Comparison of ENCODE assay signal across 16 cellular contexts in genomic region chr9:19431361-19432171, GRCh38. TPM values are rescaled to one million over a fixed set of nuclear protein-coding genes. Genes with fewer than 3 reads are reported as not detected.
DNase-seq lines count a peak whose midpoint lies in the region; ATAC-seq and TF ChIP-seq lines count a peak whose summit lies in the region.
"Had no signal": no experiment of that assay in that cellular context is flagged by ENCODE, and none has a peak within 500 bp of the region (broad histone marks: within the 10 kb centered on the region; RNA-seq: fewer than 3 reads in every experiment).

No MANE protein-coding gene starts in this region.

- no peak overlapping the region for H3K4me2 ChIP-seq in trophoblast cell (ENCODE audit: low read length)

- no peak overlapping the region for H3K18ac ChIP-seq in trophoblast cell (ENCODE audit: low read length)

- DNase-seq in Right ventricle myocardium inferior (ENCODE audit: missing footprints) (peak; percentile 89), cardiac septum (ENCODE audit: low spot score) (no peak), right atrium auricular region (ENCODE audit: low spot score) (peak; percentile 88), trophoblast cell (peak; percentile 75), aorta (peak; percentile 82 to 84), SJCRH30 (no peak)
- DNase-seq: activated CD8-positive, alpha-beta memory T cell treated with anti-CD3 and anti-CD28 coated beads, Interleukin-2, amount 50 U/mL, for 4 hours; CD4-positive, alpha-beta T cell; DND-41; H9; NCI-H524; posterior cingulate gyrus; T-helper 17 cell had no signal

- H3K9ac ChIP-seq in trophoblast cell (ENCODE audit: low read length), result no peak overlapping the region

- no peak for TF ChIP-seq CTCF in right atrium auricular region (IDR thresholded peaks at IDR 0.05)

- H3K9me3 ChIP-seq in right atrium auricular region, result no peaks in the 10 kb centered on the region
- H3K9me3 ChIP-seq in trophoblast cell (ENCODE audit: insufficient read depth, low read depth, low read length), result no peaks in the 10 kb centered on the region
- no peaks in the 10 kb centered on the region for H3K9me3 ChIP-seq in aorta (ENCODE audit: control insufficient read depth, low read length)
- no peaks in the 10 kb centered on the region for H3K9me3 ChIP-seq in SJCRH30 (replicated peaks)

- H4K91ac ChIP-seq in trophoblast cell (ENCODE audit: low read depth, low read length), result no peak overlapping the region

- H3K79me1 ChIP-seq in trophoblast cell (ENCODE audit: low read length), result no peaks in the 10 kb centered on the region

- intact Hi-C loops in Right ventricle myocardium inferior (cut with DNase I) (no loop called here), cardiac septum (cut with DNase I) (no loop called here), aorta (cut with DNase I) (loop anchor here in 1 of 2 donors (10.0 kb wide), 1 partner anchor 47 kb away; the partner anchor contains the start of gene RPS6)

- no peak overlapping the region for H4K8ac ChIP-seq in trophoblast cell (ENCODE audit: low read depth, low read length)

- H4K12ac ChIP-seq in trophoblast cell (ENCODE audit: low read depth, low read length), result no peak overlapping the region

- H3K23ac ChIP-seq in trophoblast cell (ENCODE audit: low read length), result no peak overlapping the region

- no CpG with 5 or more reads among the region's 14 CpGs for WGBS in trophoblast cell (ENCODE audit: extremely low coverage, insufficient coverage, insufficient read length)
- 12 to 14% methylated on average over 14 of the region's 14 CpGs for WGBS in aorta, 2 donors

- H3K79me2 ChIP-seq in trophoblast cell (ENCODE audit: control insufficient read depth, insufficient read depth, low read length, poor library complexity), result no peaks in the 10 kb centered on the region

- no peak overlapping the region for H2BK5ac ChIP-seq in trophoblast cell (ENCODE audit: low read depth, low read length, poor library complexity)

- H2BK12ac ChIP-seq in trophoblast cell (ENCODE audit: low read length), result peak overlapping the region; percentile 8

- H3K36me3 ChIP-seq in right atrium auricular region, result peaks cover 6% of the 10 kb centered on the region
- peaks cover 3 to 4% of the 10 kb centered on the region in 2 experiments for H3K36me3 ChIP-seq in trophoblast cell (ENCODE audit: control insufficient read depth in 1 of 2, insufficient read depth in 2 of 2, low read length in 2 of 2)
- H3K36me3 ChIP-seq in aorta (ENCODE audit: control insufficient read depth in 1 of 2, insufficient read depth in 2 of 2, low read length in 1 of 2), result peaks cover 0 to 1% of the 10 kb centered on the region in 2 donors
- no peaks in the 10 kb centered on the region for H3K36me3 ChIP-seq in SJCRH30

- ATAC-seq in Right ventricle myocardium inferior (peak; percentile 97), aorta (ENCODE audit: low FRiP score) (peak; percentile 96), HG02973 (IDR thresholded peaks at IDR 0.05; ENCODE audit: unreplicated experiment) (no peak), HG03095 (IDR thresholded peaks at IDR 0.05; ENCODE audit: unreplicated experiment) (no peak)
- ATAC-seq: T-helper 17 cell had no signal

- H3K4me3 ChIP-seq in right atrium auricular region, result no peak overlapping the region
- H3K4me3 ChIP-seq in trophoblast cell (ENCODE audit: low read depth, low read length), result no peak overlapping the region
- no peak overlapping the region for H3K4me3 ChIP-seq in aorta (ENCODE audit: low read length in 2 of 2)
- H3K4me3 ChIP-seq in SJCRH30, result no peak overlapping the region

- H3K27ac ChIP-seq in right atrium auricular region (peak overlapping the region; percentile 54 to 73), trophoblast cell (ENCODE audit: low read depth, low read length) (no peak overlapping the region), aorta (ENCODE audit: low read depth in 1 of 2, low read length in 2 of 2) (peak overlapping the region; percentile 57 to 89), SJCRH30 (no peak overlapping the region)
- H3K27ac ChIP-seq: RWPE1 had no signal

- no peak overlapping the region for H3K4ac ChIP-seq in trophoblast cell (ENCODE audit: low read depth, low read length)

- H2AFZ ChIP-seq in trophoblast cell (ENCODE audit: insufficient read depth, low read length, poor library complexity), result no peak overlapping the region

- H3K27me3 ChIP-seq in right atrium auricular region (no peaks in the 10 kb centered on the region), trophoblast cell (ENCODE audit: insufficient read depth, low read length) (no peaks in the 10 kb centered on the region), aorta (ENCODE audit: control insufficient read depth in 1 of 2, insufficient read depth in 2 of 2, low read length in 1 of 2) (no peaks in the 10 kb centered on the region), SJCRH30 (no peaks in the 10 kb centered on the region)

- H3K14ac ChIP-seq in trophoblast cell (ENCODE audit: low read length), result no peak overlapping the region

- no peak overlapping the region for H2BK120ac ChIP-seq in trophoblast cell (ENCODE audit: insufficient read depth, low read length, poor library complexity)

- peaks cover 0 to 14% of the 10 kb centered on the region in 2 donors for H3K4me1 ChIP-seq in right atrium auricular region
- H3K4me1 ChIP-seq in trophoblast cell (ENCODE audit: control insufficient read depth in 1 of 2, insufficient read depth in 2 of 2, low read length in 2 of 2), result peaks cover 3 to 7% of the 10 kb centered on the region in 2 experiments
- peaks cover 0 to 3% of the 10 kb centered on the region in 2 donors for H3K4me1 ChIP-seq in aorta (ENCODE audit: control insufficient read depth in 1 of 2, insufficient read depth in 2 of 2, low read length in 2 of 2)
- no peaks in the 10 kb centered on the region for H3K4me1 ChIP-seq in SJCRH30

- no peak overlapping the region for H2AK5ac ChIP-seq in trophoblast cell (ENCODE audit: low read length)

RNA-seq across cellular contexts. Expression of gene ACER2, which starts 22.8 kb away (rescaled TPM):
- 3.2 TPM for total RNA-seq in Right ventricle myocardium inferior
- 4.1 TPM for total RNA-seq in cardiac septum
- 1 to 10 TPM; 3.5 to 5.5 TPM for total RNA-seq in right atrium auricular region
- 14.6 and 15.6 TPM in 2 replicates for polyA plus RNA-seq in trophoblast cell (2013)
- total RNA-seq in aorta, result 10 to 100 TPM in 1 of 2 donors, 1 to 10 TPM in 1; 4.9 to 11.2 TPM
- polyA plus RNA-seq in aorta, result 1 to 10 TPM; 1.0 to 1.8 TPM
- 0.43 and 0.58 TPM in 2 replicates for total RNA-seq in SJCRH30 (2014; rRNA removed; shearing (Covaris generic))

RNA-seq across cellular contexts. Expression of gene RPS6, which starts 51.5 kb away (rescaled TPM):
- 991 TPM for total RNA-seq in Right ventricle myocardium inferior
- total RNA-seq in cardiac septum, result 810 TPM
- 100 to 1,000 TPM; 526 to 885 TPM for total RNA-seq in right atrium auricular region
- 1,694 and 1,740 TPM in 2 replicates for polyA plus RNA-seq in trophoblast cell (2013)
- 1,000 to 10,000 TPM; 1,566 to 1,650 TPM for total RNA-seq in aorta
- 1,000 to 10,000 TPM; 2,810 to 4,452 TPM for polyA plus RNA-seq in aorta
- 3,128 and 3,464 TPM in 2 replicates for total RNA-seq in SJCRH30 (2014; rRNA removed; shearing (Covaris generic))

Comparison
In these comparisons a context has a peak if more than half of its experiments do, and no peak if none do; other contexts are left out.
1. DNase-seq: peak in Right ventricle myocardium inferior (single experiment), right atrium auricular region (single experiment), trophoblast cell (2 of 2) and aorta (2 of 2); none in cardiac septum (single experiment) and SJCRH30 (0 of 2).
2. ATAC-seq: peak in Right ventricle myocardium inferior (single experiment) and aorta (single experiment); none in HG02973 (single experiment) and HG03095 (single experiment).
3. H3K27ac ChIP-seq: peak in right atrium auricular region (2 of 2) and aorta (2 of 2); none in trophoblast cell (single experiment) and SJCRH30 (single experiment).